17 cellular contexts compared by ENCODE assay signal in the genomic region with DNA sequence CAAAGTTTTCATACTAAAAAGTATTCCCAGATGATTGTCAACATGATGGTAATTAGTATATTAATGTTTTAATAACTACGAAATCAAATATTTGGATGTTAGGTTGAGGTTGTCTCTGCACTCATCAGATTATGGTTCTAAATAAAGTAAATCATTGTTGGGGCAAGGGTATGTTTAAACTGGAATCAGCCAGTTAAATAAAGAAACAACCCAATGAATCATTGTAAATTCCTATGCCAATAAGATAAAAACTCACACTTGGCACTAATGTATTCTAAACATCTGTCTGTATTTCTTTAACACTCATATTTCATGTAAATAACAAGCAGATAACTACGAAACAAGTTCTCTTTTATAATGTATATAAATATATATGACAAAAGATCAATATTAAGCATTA.
DNase-seq lines count a peak whose midpoint lies in the region; ATAC-seq, FAIRE-seq and TF ChIP-seq lines count a peak whose summit lies in the region.
"Had no signal": no experiment of that assay in that cellular context is flagged by ENCODE, and none has a peak within 500 bp of the region (broad histone marks: within the 10 kb centered on the region; RNA-seq: fewer than 3 reads in every experiment).

No MANE protein-coding gene starts in this region.

- H2BK15ac ChIP-seq in neuronal stem cell (ENCODE audit: low read length): no peak overlapping the region

- ATAC-seq in stimulated activated naive CD8-positive, alpha-beta T cell treated with anti-CD3 and anti-CD28 coated beads, Interleukin-15, amount 100 ng/mL, for 72 hours: no peak
- ATAC-seq: HCT116 had no signal

- DNase-seq in RCC 7860 (ENCODE audit: low spot score) (no peak), fibroblast of pulmonary artery (ENCODE audit: low read depth) (peak; percentile 21), osteoblast (ENCODE audit: insufficient read length, low spot score, missing footprints) (no peak), neuronal stem cell (ENCODE audit: low spot score) (no peak), medulla oblongata (ENCODE audit: extremely low spot score) (no peak)
- no peak for DNase-seq in activated CD4-positive, alpha-beta T cell treated with anti-CD3 and anti-CD28 coated beads, Interleukin-2, amount 50 U/mL, for 1 hour
- no peak for DNase-seq in stimulated activated naive CD8-positive, alpha-beta T cell treated with anti-CD3 and anti-CD28 coated beads, Interleukin-15, amount 100 ng/mL, for 72 hours
- DNase-seq: AML-193; Caco-2; CD8-positive, alpha-beta memory T cell; DND-41 had no signal

- no peak overlapping the region for H3K4me3 Mint-ChIP-seq in stimulated activated naive CD8-positive, alpha-beta T cell treated with anti-CD3 and anti-CD28 coated beads, Interleukin-15, amount 100 ng/mL, for 72 hours
- H3K4me3 Mint-ChIP-seq: CD8-positive, alpha-beta memory T cell had no signal

- H3K9me3 Mint-ChIP-seq in stimulated activated naive CD8-positive, alpha-beta T cell treated with anti-CD3 and anti-CD28 coated beads, Interleukin-15, amount 100 ng/mL, for 72 hours: peaks cover 0 to 6% of the 10 kb centered on the region in 2 donors
- H3K9me3 Mint-ChIP-seq: CD8-positive, alpha-beta memory T cell had no signal

- H3K4me2 ChIP-seq in osteoblast (ENCODE audit: insufficient read depth, low read length) (no peak overlapping the region), neuronal stem cell (ENCODE audit: insufficient read depth, low read length, poor library complexity, severe bottlenecking) (no peak overlapping the region)
- H3K4me2 ChIP-seq: BLaER1 had no signal

- H4K91ac ChIP-seq in neuronal stem cell (ENCODE audit: low read depth, low read length, poor library complexity): no peak overlapping the region

- no peak overlapping the region for H2BK5ac ChIP-seq in neuronal stem cell (ENCODE audit: low read length)

- no peaks in the 10 kb centered on the region for H3K27me3 ChIP-seq in osteoblast (ENCODE audit: insufficient read depth, low read length)
- no peaks in the 10 kb centered on the region for H3K27me3 ChIP-seq in neuronal stem cell (ENCODE audit: control insufficient read depth in 3 of 3, insufficient read depth in 3 of 3, low read depth in 1 of 3, low read length in 3 of 3)
- H3K27me3 ChIP-seq: BLaER1 had no signal

- no peak overlapping the region for H2BK120ac ChIP-seq in neuronal stem cell (ENCODE audit: low read depth, low read length)

- no CpG with 5 or more reads among the region's 2 CpGs for WGBS in neuronal stem cell (ENCODE audit: extremely low coverage in 2 of 2, insufficient read length in 2 of 2, insufficient replicate concordance in 1 of 2), 2 donors

- H3K9me3 ChIP-seq in osteoblast (ENCODE audit: low read depth, low read length) (no peaks in the 10 kb centered on the region), neuronal stem cell (replicated peaks in 1 of 2; ENCODE audit: control insufficient read depth in 2 of 2, insufficient read depth in 1 of 2, low read depth in 1 of 2, low read length in 2 of 2) (peaks cover 0 to 5% of the 10 kb centered on the region in 2 donors)
- H3K9me3 ChIP-seq: BLaER1, Caco-2 had no signal

- no peak overlapping the region for H3K4ac ChIP-seq in neuronal stem cell (ENCODE audit: low read length)

- H3K4me1 ChIP-seq in osteoblast (ENCODE audit: insufficient read depth, low read length) (peaks cover 19% of the 10 kb centered on the region), neuronal stem cell (ENCODE audit: control insufficient read depth in 2 of 2, insufficient read depth in 1 of 2, low read depth in 1 of 2, low read length in 2 of 2) (peaks cover 0 to 2% of the 10 kb centered on the region in 2 donors)
- H3K4me1 ChIP-seq: BLaER1, Caco-2 had no signal

- TF ChIP-seq CTCF in fibroblast of pulmonary artery (IDR thresholded peaks at IDR 0.05; ENCODE audit: low read length, missing control alignments) (no peak), osteoblast (IDR thresholded peaks at IDR 0.05; ENCODE audit: extremely low read depth, low read depth, low read length) (no peak)

- H3K36me3 ChIP-seq in osteoblast (ENCODE audit: insufficient read depth, low read length) (no peaks in the 10 kb centered on the region), neuronal stem cell (replicated peaks in 1 of 2; ENCODE audit: control insufficient read depth in 2 of 2, insufficient read depth in 2 of 2, low read length in 2 of 2) (peaks cover 0 to 2% of the 10 kb centered on the region in 2 donors)
- H3K36me3 ChIP-seq: BLaER1 had no signal

- no peak overlapping the region for H2AK5ac ChIP-seq in neuronal stem cell (ENCODE audit: low read depth, low read length)

- H3K14ac ChIP-seq in neuronal stem cell (ENCODE audit: low read length): no peak overlapping the region

- H3K18ac ChIP-seq in neuronal stem cell (ENCODE audit: low read length): no peak overlapping the region

- no peak overlapping the region for H3K4me3 ChIP-seq in fibroblast of pulmonary artery (replicated peaks; ENCODE audit: low read depth, low read length)
- no peak overlapping the region for H3K4me3 ChIP-seq in osteoblast (ENCODE audit: insufficient read depth, low read length)
- H3K4me3 ChIP-seq in neuronal stem cell (ENCODE audit: low read length in 2 of 2): no peak overlapping the region
- H3K4me3 ChIP-seq: BLaER1 had no signal

- no peak overlapping the region for H2BK12ac ChIP-seq in neuronal stem cell (ENCODE audit: low read length)

- no peak overlapping the region for H3K9ac ChIP-seq in neuronal stem cell (ENCODE audit: low read depth, low read length, poor library complexity)
- H3K9ac ChIP-seq: BLaER1 had no signal

- FAIRE-seq in A204.1 (lab: Jason Lieb, UNC) (peak; percentile 29), RCC 7860 (lab: Jason Lieb, UNC) (peak; percentile 2)
- FAIRE-seq: H54, HTR-8/SVneo had no signal

- no peak overlapping the region for H3K23ac ChIP-seq in neuronal stem cell (ENCODE audit: low read depth, low read length, poor library complexity)

- peaks cover 52% of the 10 kb centered on the region for H4K20me1 ChIP-seq in osteoblast (ENCODE audit: insufficient read depth, low read length)
- H4K20me1 ChIP-seq: BLaER1 had no signal

- H3K79me2 ChIP-seq in osteoblast (ENCODE audit: insufficient read depth, low read length): peaks cover 74% of the 10 kb centered on the region

- H3K27ac Mint-ChIP-seq in stimulated activated naive CD8-positive, alpha-beta T cell treated with anti-CD3 and anti-CD28 coated beads, Interleukin-15, amount 100 ng/mL, for 72 hours: no peak overlapping the region
- H3K27ac Mint-ChIP-seq: CD8-positive, alpha-beta memory T cell had no signal

- H3K27me3 Mint-ChIP-seq in stimulated activated naive CD8-positive, alpha-beta T cell treated with anti-CD3 and anti-CD28 coated beads, Interleukin-15, amount 100 ng/mL, for 72 hours: no peaks in the 10 kb centered on the region
- H3K27me3 Mint-ChIP-seq: CD8-positive, alpha-beta memory T cell had no signal

- H3K4me1 Mint-ChIP-seq in stimulated activated naive CD8-positive, alpha-beta T cell treated with anti-CD3 and anti-CD28 coated beads, Interleukin-15, amount 100 ng/mL, for 72 hours: no peaks in the 10 kb centered on the region
- H3K4me1 Mint-ChIP-seq: CD8-positive, alpha-beta memory T cell had no signal

- H3K27ac ChIP-seq in osteoblast (ENCODE audit: low read depth, low read length) (peak overlapping the region; percentile 13), neuronal stem cell (replicated peaks; ENCODE audit: low read length) (no peak overlapping the region)
- H3K27ac ChIP-seq: 22Rv1, BLaER1 had no signal

- no peak overlapping the region for H4K8ac ChIP-seq in neuronal stem cell (ENCODE audit: low read depth, low read length)

- H2AFZ ChIP-seq in osteoblast (ENCODE audit: low read length): no peak overlapping the region
- no peak overlapping the region for H2AFZ ChIP-seq in neuronal stem cell (ENCODE audit: low read length)

- no peaks in the 10 kb centered on the region for H3K79me1 ChIP-seq in neuronal stem cell (ENCODE audit: low read depth, low read length)
